ENCODE assay signal across 1 cellular context in genomic region chr15:73851679-73852078, GRCh38.
A peak's percentile ranks its signal among the peaks of the same experiment; 100 is the strongest.
TF ChIP-seq lines count a peak whose summit lies in the region.

No MANE protein-coding gene starts in this region.

TF ChIP-seq in H1, 55 proteins besides CTCF, POLR2A, EP300 and RAD21 (continued from another document):
- TF ChIP-seq SIN3A (conservative IDR thresholded peaks at IDR 0.05 in 1 of 2, IDR thresholded peaks at IDR 0.05 in 1 of 2; ENCODE audit: low read depth in 1 of 2, low read length in 2 of 2): peak; percentile 52 to 83; a peak in 1 of 4 replicates
